20 cellular contexts compared by ENCODE assay signal in the genomic region with DNA sequence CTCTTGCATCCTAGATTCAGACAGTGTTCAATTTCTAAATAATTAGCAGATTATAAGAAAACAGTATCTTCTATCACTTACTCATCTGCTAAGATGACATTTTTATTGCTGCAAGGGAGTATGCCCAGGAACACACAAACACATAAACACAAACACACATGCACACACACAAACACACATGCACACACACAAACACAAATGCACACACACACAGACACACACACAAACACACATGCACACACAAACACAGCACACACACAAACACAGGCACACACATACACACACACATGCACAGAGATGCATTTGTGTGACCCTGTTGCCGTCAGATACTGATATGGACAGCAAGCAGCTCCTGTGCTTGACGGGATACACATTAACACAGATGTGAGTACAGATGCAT.
DNase-seq lines count a peak whose midpoint lies in the region; ATAC-seq, FAIRE-seq and TF ChIP-seq lines count a peak whose summit lies in the region.
"Had no signal": no experiment of that assay in that cellular context is flagged by ENCODE, and none has a peak within 500 bp of the region (broad histone marks: within the 10 kb centered on the region; RNA-seq: fewer than 3 reads in every experiment).

No MANE protein-coding gene starts in this region.

- ATAC-seq in HepG2 (no peak), right lobe of liver (no peak), HG02588 (IDR thresholded peaks at IDR 0.05; ENCODE audit: unreplicated experiment) (no peak)
- ATAC-seq: A549 had no signal

- H3K23ac ChIP-seq in H1 (ENCODE audit: insufficient read length) = no peak overlapping the region

- no peaks in the 10 kb centered on the region for H3K79me2 ChIP-seq in HepG2 (ENCODE audit: insufficient read depth, low read length)
- H3K79me2 ChIP-seq in H1 (ENCODE audit: control insufficient read depth in 1 of 2, insufficient read depth in 2 of 2, low read length in 2 of 2) = no peaks in the 10 kb centered on the region

- H3K56ac ChIP-seq in H1 (replicated peaks; ENCODE audit: insufficient read length, low read depth, low read length) = no peak overlapping the region

- H3K79me1 ChIP-seq in H1 (ENCODE audit: low read depth, low read length) = no peaks in the 10 kb centered on the region

- H2BK12ac ChIP-seq in H1 (ENCODE audit: low read depth, low read length) = no peak overlapping the region

- no peak for FAIRE-seq in HepG2 (lab: Jason Lieb, UNC)
- no peak for FAIRE-seq in H1 (lab: Jason Lieb, UNC)
- FAIRE-seq: A549, D721Med, G401.6, GM12891, GM18507, H54 had no signal

- intact Hi-C loops in HepG2 (cut with micrococcal nuclease; ENCODE audit: unreplicated experiment) (no loop called here), right lobe of liver (cut with DNase I) (no loop called here)

- H3K36me3 ChIP-seq in HepG2 (replicated peaks in 1 of 2; ENCODE audit: control insufficient read depth in 1 of 2, insufficient read depth in 2 of 2, low read length in 2 of 2) (no peaks in the 10 kb centered on the region), right lobe of liver (no peaks in the 10 kb centered on the region), H1 (ENCODE audit: control insufficient read depth in 2 of 4, insufficient read depth in 4 of 4, low read length in 3 of 4) (no peaks in the 10 kb centered on the region), MG63 (no peaks in the 10 kb centered on the region)

- no peaks in the 10 kb centered on the region; the same call in 1 of the 2 replicates for H3K23me2 ChIP-seq in H1 (ENCODE audit: low read depth, low read length)

- 0 out of 2 replicates have a peak overlapping the region, but pooled peaks have one; percentile 51 for H2BK15ac ChIP-seq in H1 (ENCODE audit: low read length)

- H3K27me3 ChIP-seq in HepG2 (ENCODE audit: control insufficient read depth in 1 of 2, insufficient read depth in 2 of 2, low read length in 2 of 2) (no peaks in the 10 kb centered on the region; a peak in 1 of 5 replicates), right lobe of liver (no peaks in the 10 kb centered on the region), H1 (replicated peaks in 1 of 4; ENCODE audit: control insufficient read depth in 3 of 4, extremely low read depth in 1 of 4, insufficient read depth in 3 of 4, low read length in 3 of 4) (peaks cover 0 to 4% (median 0%) of the 10 kb centered on the region in 4 experiments; a peak in 1 of 7 replicates), MG63 (no peaks in the 10 kb centered on the region; the same call in 1 of the 2 replicates)

- no peak for TF ChIP-seq CTCF in HepG2 (CRISPR knock-in tag; IDR thresholded peaks at IDR 0.05)
- no peak for TF ChIP-seq CTCF in right lobe of liver (IDR thresholded peaks at IDR 0.05)
- no peak for TF ChIP-seq CTCF in H1 (IDR thresholded peaks at IDR 0.05; ENCODE audit: control extremely low read depth in 1 of 3, insufficient read depth in 1 of 3, low read depth in 1 of 3, low read length in 3 of 3)
- TF ChIP-seq CTCF in osteocyte (IDR thresholded peaks at IDR 0.05) = no peak

- H2BK5ac ChIP-seq in H1 (ENCODE audit: low read depth, low read length) = no peak overlapping the region

- H2AFZ ChIP-seq in HepG2 (ENCODE audit: low read length) = no peak overlapping the region
- no peak overlapping the region for H2AFZ ChIP-seq in H1 (ENCODE audit: low read length)

- H3K36me3 Mint-ChIP-seq in osteocyte (ENCODE audit: unreplicated experiment) = no peaks in the 10 kb centered on the region

- H2BK20ac ChIP-seq in H1 (ENCODE audit: low read length) = no peak overlapping the region

- no peaks in the 10 kb centered on the region for H3K4me1 Mint-ChIP-seq in osteocyte (ENCODE audit: unreplicated experiment)

- TF ChIP-seq POLR2A in HepG2 (IDR thresholded peaks at IDR 0.05; ENCODE audit: insufficient read depth in 1 of 2, low read depth in 2 of 2, low read length in 2 of 2) (no peak), right lobe of liver (IDR thresholded peaks at IDR 0.05) (no peak), H1 (IDR thresholded peaks at IDR 0.05; ENCODE audit: control extremely low read depth in 1 of 2, low read depth in 2 of 2, low read length in 2 of 2) (no peak)

- no peak for TF ChIP-seq EP300 in HepG2 (IDR thresholded peaks at IDR 0.05; ENCODE audit: low read depth in 2 of 2, low read length in 2 of 2)
- TF ChIP-seq EP300 in HepG2 (CRISPR knock-in tag; IDR thresholded peaks at IDR 0.05; ENCODE audit: borderline replicate concordance) = no peak
- no peak for TF ChIP-seq EP300 in H1 (IDR thresholded peaks at IDR 0.05; ENCODE audit: borderline replicate concordance in 1 of 2, low read depth in 2 of 2, low read length in 2 of 2)

- WGBS in HepG2 (ENCODE audit: low lambda C conversion rate) = 0% methylated on average over 2 of the region's 2 CpGs
- WGBS in right lobe of liver (ENCODE audit: insufficient coverage, low coverage, low lambda C conversion rate, missing lambda C conversion rate) = 56% methylated on average over 2 of the region's 2 CpGs
- 82% methylated on average over 2 of the region's 2 CpGs; no CpG with 5 or more reads in 1 of the 2 experiments for WGBS in H1 (ENCODE audit: extremely low coverage in 1 of 2, insufficient coverage in 1 of 2, insufficient read length in 1 of 2, insufficient replicate concordance in 2 of 2, low coverage in 1 of 2, low lambda C conversion rate in 2 of 2, missing lambda C conversion rate in 1 of 2), 2 experiments

- H3K4me1 ChIP-seq in HepG2 (ENCODE audit: insufficient read depth, low read length) (no peaks in the 10 kb centered on the region), right lobe of liver (no peaks in the 10 kb centered on the region), H1 (replicated peaks in 1 of 4; ENCODE audit: control insufficient read depth in 3 of 4, insufficient read depth in 4 of 4, low read length in 3 of 4) (peaks cover 4 to 26% (median 21%) of the 10 kb centered on the region in 4 experiments)
- H3K4me1 ChIP-seq: A549, Caco-2 had no signal

- in situ Hi-C loops in HepG2 (cut with HindIII; ENCODE audit: extremely low pct_ligation_motif_present, low pct_unique_long_range_greater_than_20kb) = no loop called here

- TF ChIP-seq RAD21 in HepG2 (CRISPR knock-in tag; IDR thresholded peaks at IDR 0.05) (no peak), H1 (IDR thresholded peaks at IDR 0.05 in 1 of 2, conservative IDR thresholded peaks at IDR 0.05 in 1 of 2; ENCODE audit: low read depth in 2 of 2, low read length in 2 of 2) (no peak)

- no peak overlapping the region for H4K5ac ChIP-seq in H1 (ENCODE audit: insufficient read length, low read depth, low read length)

- no peak overlapping the region for H2BK120ac ChIP-seq in H1 (replicated peaks; ENCODE audit: low read depth, low read length)

- BruUV-seq in HepG2 (replicated peaks; lab: Mats Ljungman, UMichigan) = no TSS peak

- no peak overlapping the region for H3K4me3 ChIP-seq in HepG2 (replicated peaks in 1 of 3; ENCODE audit: insufficient read depth in 1 of 3, low read depth in 2 of 3, low read length in 3 of 3)
- H3K4me3 ChIP-seq in right lobe of liver = no peak overlapping the region
- no peak overlapping the region for H3K4me3 ChIP-seq in H1 (ENCODE audit: extremely low read depth in 1 of 4, insufficient read depth in 2 of 4, low read depth in 3 of 4, low read length in 4 of 4)
- no peak overlapping the region for H3K4me3 ChIP-seq in MG63
- H3K4me3 ChIP-seq: A549 had no signal

- H3K9me3 Mint-ChIP-seq in osteocyte (ENCODE audit: unreplicated experiment) = peaks cover 31% of the 10 kb centered on the region

- H3K27ac ChIP-seq in HepG2 (ENCODE audit: extremely low read length, insufficient read depth, low read length) = no peak overlapping the region
- no peak overlapping the region for H3K27ac ChIP-seq in right lobe of liver
- H3K27ac ChIP-seq in H1 (ENCODE audit: low read depth, low read length) = no peak overlapping the region
- H3K27ac ChIP-seq: 22Rv1, A549, C4-2B had no signal

- no peak overlapping the region for H2AK5ac ChIP-seq in H1 (ENCODE audit: low read depth, low read length)

- DNase-seq in HepG2 (ENCODE audit: low spot score) (no peak), right lobe of liver (no peak), H1 (ENCODE audit: low read depth in 1 of 2, low spot score in 2 of 2) (no peak), osteocyte (ENCODE audit: extremely low spot score, unreplicated experiment) (peak; percentile 25), GOT3 (lab: John Stamatoyannopoulos, UW) (no peak), MG63 (no peak)
- DNase-seq: AML-193; Caco-2; CD4-positive, alpha-beta T cell; HCEC 1CT; HFFc6 had no signal

- no peak overlapping the region for H3K4ac ChIP-seq in H1 (replicated peaks; ENCODE audit: insufficient read length, low read depth, low read length)

- H3K14ac ChIP-seq in H1 (ENCODE audit: insufficient read length) = no peak overlapping the region

- no peak overlapping the region for H3K4me3 Mint-ChIP-seq in osteocyte (ENCODE audit: unreplicated experiment)
- H3K4me3 Mint-ChIP-seq: CD4-positive, alpha-beta T cell; HFFc6 had no signal

- CTCF ChIA-PET in HepG2 (lab: Yijun Ruan, JAX; ENCODE audit: low intra/inter-chr PET ratio, low total read pairs) = no interaction called here
- CTCF ChIA-PET in H1 (lab: Charles Lee; ENCODE audit: partially characterized antibody) = interaction anchor here (1.0 kb wide), 1 partner anchor 432 kb away, joined by 3 read pairs; no protein-coding TSS in a partner anchor

- peaks cover 18% of the 10 kb centered on the region for H3K9me3 ChIP-seq in HepG2 (ENCODE audit: low read length)
- no peaks in the 10 kb centered on the region for H3K9me3 ChIP-seq in right lobe of liver
- no peaks in the 10 kb centered on the region for H3K9me3 ChIP-seq in H1 (ENCODE audit: insufficient read depth in 2 of 2, low read depth in 1 of 2, low read length in 1 of 2)
- H3K9me3 ChIP-seq in MG63 = no peaks in the 10 kb centered on the region
- H3K9me3 ChIP-seq: A549, Caco-2 had no signal

- POLR2A ChIA-PET in HepG2 (lab: Yijun Ruan, JAX) = no interaction called here
- POLR2A ChIA-PET in H1 (lab: Charles Lee; ENCODE audit: partially characterized antibody) = no interaction called here

- no peaks in the 10 kb centered on the region for H4K20me1 ChIP-seq in HepG2 (ENCODE audit: insufficient read depth, low read length)
- H4K20me1 ChIP-seq in H1 (replicated peaks in 1 of 2; ENCODE audit: control insufficient read depth in 1 of 2, insufficient read depth in 2 of 2, low read length in 2 of 2) = no peaks in the 10 kb centered on the region

- no peak overlapping the region for H3K27ac Mint-ChIP-seq in osteocyte (ENCODE audit: unreplicated experiment)
- H3K27ac Mint-ChIP-seq: CD4-positive, alpha-beta T cell; HFFc6 had no signal

- no peak overlapping the region for H4K8ac ChIP-seq in H1 (ENCODE audit: extremely low read depth, insufficient read depth, low read length)

- H3K18ac ChIP-seq in H1 (ENCODE audit: extremely low read depth, low read length) = no peak overlapping the region

- no peaks in the 10 kb centered on the region for H3K27me3 Mint-ChIP-seq in osteocyte (ENCODE audit: unreplicated experiment)
- H3K27me3 Mint-ChIP-seq: CD4-positive, alpha-beta T cell had no signal

- H3K4me2 ChIP-seq in HepG2 (ENCODE audit: low read depth, low read length) = no peak overlapping the region
- no peak overlapping the region for H3K4me2 ChIP-seq in H1 (ENCODE audit: insufficient read depth in 1 of 2, low read depth in 2 of 2, low read length in 2 of 2)
- H3K4me2 ChIP-seq: A549 had no signal

- H4K91ac ChIP-seq in H1 (replicated peaks; ENCODE audit: insufficient read length, low read length) = peak overlapping the region; percentile 61

- H3K9ac ChIP-seq in HepG2 (ENCODE audit: insufficient read depth, low read depth, low read length) = no peak overlapping the region
- H3K9ac ChIP-seq in H1 (replicated peaks in 1 of 4; ENCODE audit: extremely low read depth in 1 of 4, low read depth in 3 of 4, low read length in 3 of 4) = no peak overlapping the region
